ENCODE assay signal across 12 cellular contexts in genomic region chr15:26773917-26774316, GRCh38. TPM values are rescaled to one million over a fixed set of nuclear protein-coding genes. Genes with fewer than 3 reads are reported as not detected.
DNase-seq lines count a peak whose midpoint lies in the region; ATAC-seq and TF ChIP-seq lines count a peak whose summit lies in the region.
"Had no signal": no experiment of that assay in that cellular context is flagged by ENCODE, and none has a peak within 500 bp of the region (broad histone marks: within the 10 kb centered on the region; RNA-seq: fewer than 3 reads in every experiment).

No MANE protein-coding gene starts in this region.

- peaks cover 3% of the 10 kb centered on the region for H3K4me1 Mint-ChIP-seq in activated naive CD8-positive, alpha-beta T cell (ENCODE audit: low read depth)
- peaks cover 4% of the 10 kb centered on the region for H3K4me1 Mint-ChIP-seq in activated naive CD8-positive, alpha-beta T cell treated with anti-CD3 and anti-CD28 coated beads, Interleukin-2, amount 50 U/mL, for 24 hours

- H3K4me1 ChIP-seq in NT2/D1 (ENCODE audit: insufficient read depth, insufficient read length) (no peaks in the 10 kb centered on the region), iPS-20b (ENCODE audit: insufficient read depth, low read length) (peaks cover 27% of the 10 kb centered on the region), stomach (peaks cover 6 to 27% (median 20%) of the 10 kb centered on the region in 4 donors)
- H3K4me1 ChIP-seq: Peyer's patch had no signal

- H3K27me3 ChIP-seq in NT2/D1 (ENCODE audit: insufficient read depth, insufficient read length) (no peaks in the 10 kb centered on the region), iPS-20b (ENCODE audit: insufficient read depth, low read length) (no peaks in the 10 kb centered on the region), stomach (peaks cover 0 to 62% (median 24%) of the 10 kb centered on the region in 3 donors)

- H3K9ac ChIP-seq in NT2/D1 (ENCODE audit: insufficient read length, low read depth) (peak overlapping the region; percentile 61), iPS-20b (ENCODE audit: low read depth, low read length) (peak overlapping the region; percentile 64; the same call in 1 of the 2 replicates)

- peaks cover 41% of the 10 kb centered on the region for H3K27me3 Mint-ChIP-seq in activated naive CD8-positive, alpha-beta T cell
- peaks cover 34% of the 10 kb centered on the region for H3K27me3 Mint-ChIP-seq in activated naive CD8-positive, alpha-beta T cell treated with anti-CD3 and anti-CD28 coated beads, Interleukin-2, amount 50 U/mL, for 24 hours

- H3K4me3 ChIP-seq in NT2/D1 (ENCODE audit: insufficient read length, low read depth) (peak overlapping the region; percentile 8), iPS-20b (ENCODE audit: low read length) (peak overlapping the region; percentile 68), stomach (peak overlapping the region; percentile 50 to 70 (median 53))
- H3K4me3 ChIP-seq: mucosa of descending colon had no signal

- no peak for TF ChIP-seq POLR2A in stomach (IDR thresholded peaks at IDR 0.05)

- H3K4me3 Mint-ChIP-seq in activated naive CD8-positive, alpha-beta T cell = peak overlapping the region; percentile 75
- H3K4me3 Mint-ChIP-seq in activated naive CD8-positive, alpha-beta T cell treated with anti-CD3 and anti-CD28 coated beads, Interleukin-2, amount 50 U/mL, for 24 hours = no peak overlapping the region

- H3K9me3 ChIP-seq in NT2/D1 (ENCODE audit: insufficient read depth, low read length) = no peaks in the 10 kb centered on the region
- H3K9me3 ChIP-seq in iPS-20b (ENCODE audit: insufficient read depth, low read depth, low read length) = no peaks in the 10 kb centered on the region
- peaks cover 0 to 9% (median 0%) of the 10 kb centered on the region in 4 donors for H3K9me3 ChIP-seq in stomach
- H3K9me3 ChIP-seq: mucosa of descending colon, Peyer's patch had no signal

- no peaks in the 10 kb centered on the region for H3K9me3 Mint-ChIP-seq in activated naive CD8-positive, alpha-beta T cell (ENCODE audit: low read depth)
- peaks cover 6% of the 10 kb centered on the region for H3K9me3 Mint-ChIP-seq in activated naive CD8-positive, alpha-beta T cell treated with anti-CD3 and anti-CD28 coated beads, Interleukin-2, amount 50 U/mL, for 24 hours

- no peak for TF ChIP-seq EP300 in stomach (IDR thresholded peaks at IDR 0.05)

- H3K27ac ChIP-seq in iPS-20b (ENCODE audit: low read length) = no peak overlapping the region
- no peak overlapping the region for H3K27ac ChIP-seq in stomach
- H3K27ac ChIP-seq: Peyer's patch had no signal

- H3K27ac Mint-ChIP-seq in activated naive CD8-positive, alpha-beta T cell = no peak overlapping the region
- no peak overlapping the region for H3K27ac Mint-ChIP-seq in activated naive CD8-positive, alpha-beta T cell treated with anti-CD3 and anti-CD28 coated beads, Interleukin-2, amount 50 U/mL, for 24 hours

- intact Hi-C loops in stomach (cut with DNase I; ENCODE audit: low total_unique reads) = no loop called here

- peaks cover 16% of the 10 kb centered on the region for H3K36me3 ChIP-seq in NT2/D1 (ENCODE audit: insufficient read depth, insufficient read length, low read length)
- peaks cover 14% of the 10 kb centered on the region; the same call in 1 of the 2 replicates for H3K36me3 ChIP-seq in iPS-20b (ENCODE audit: insufficient read depth, low read depth, low read length)
- H3K36me3 ChIP-seq in stomach = no peaks in the 10 kb centered on the region
- H3K36me3 ChIP-seq: Peyer's patch had no signal

- 8 to 25% (median 18%) methylated on average over 8 of the region's 8 CpGs for WGBS in stomach, 5 donors

- peaks cover 2% of the 10 kb centered on the region for H3K36me3 Mint-ChIP-seq in activated naive CD8-positive, alpha-beta T cell
- peaks cover 3% of the 10 kb centered on the region for H3K36me3 Mint-ChIP-seq in activated naive CD8-positive, alpha-beta T cell treated with anti-CD3 and anti-CD28 coated beads, Interleukin-2, amount 50 U/mL, for 24 hours (ENCODE audit: low read depth)

- ATAC-seq in activated naive CD8-positive, alpha-beta T cell treated with anti-CD3 and anti-CD28 coated beads, Interleukin-2, amount 50 U/mL, for 24 hours = no peak
- ATAC-seq in GM19324 (IDR thresholded peaks at IDR 0.05; ENCODE audit: low FRiP score, unreplicated experiment) = no peak
- no peak for ATAC-seq in HG02870 (IDR thresholded peaks at IDR 0.05; ENCODE audit: unreplicated experiment)
- ATAC-seq: mucosa of descending colon had no signal

- no peak for DNase-seq in activated naive CD8-positive, alpha-beta T cell treated with anti-CD3 and anti-CD28 coated beads, Interleukin-2, amount 50 U/mL, for 24 hours
- DNase-seq in NT2/D1 (ENCODE audit: low read depth, low spot score) (no peak), stomach (no peak), COR-L47 (lab: John Stamatoyannopoulos, UW) (no peak)
- DNase-seq: mucosa of descending colon, Peyer's patch, small intestine, T1000 had no signal

- TF ChIP-seq CTCF in stomach (IDR thresholded peaks at IDR 0.05) = no peak

RNA-seq across cellular contexts. Expression of gene GABRB3, which starts 1.1 kb away (rescaled TPM):
- total RNA-seq in stomach = 10 to 100 TPM in 2 of 5 donors, 1 to 10 TPM in 1, not detected in 2; 9.4 to 14.6 (median 12.1) TPM
- 1 to 10 TPM; 1.5 to 2.9 (median 1.7) TPM for polyA plus RNA-seq in stomach

Comparison
In these comparisons a context has a peak if more than half of its experiments do, and no peak if none do; other contexts are left out.
1. H3K4me3 ChIP-seq: peak in every context shown above with its lines; median percentile 68 in iPS-20b; 53 in stomach; 8 in NT2/D1.